27 cellular contexts compared by ENCODE assay signal in genomic region chr12:105804591-105805265, GRCh38.
"Had no signal": no experiment of that assay in that cellular context is flagged by ENCODE, and none has a peak within 500 bp of the region (broad histone marks: within the 10 kb centered on the region; RNA-seq: fewer than 3 reads in every experiment).

No MANE protein-coding gene starts in this region.

- H3K36me3 Mint-ChIP-seq: activated naive CD4-positive, alpha-beta T cell treated with anti-CD3 and anti-CD28 coated beads, Interleukin-2, amount 50 U/mL, for 24 hours; activated naive CD8-positive, alpha-beta T cell treated with anti-CD3 and anti-CD28 coated beads, Interleukin-2, amount 10 ng/mL, durations not matched to agents 7 days and 5 days had no signal

- H3K27ac Mint-ChIP-seq: activated CD4-positive, alpha-beta T cell treated with anti-CD3 and anti-CD28 coated beads, Interleukin-2, amount 10 ng/mL, durations not matched to agents 24 days and 14 days; activated CD8-positive, alpha-beta T cell treated with anti-CD3 and anti-CD28 coated beads for 36 hours; activated naive CD4-positive, alpha-beta T cell treated with anti-CD3 and anti-CD28 coated beads, Interleukin-2, amount 50 U/mL, for 24 hours; activated naive CD8-positive, alpha-beta T cell treated with anti-CD3 and anti-CD28 coated beads, Interleukin-2, amount 10 ng/mL, durations not matched to agents 7 days and 5 days; activated T-helper 2 cell treated with anti-CD3 and anti-CD28 coated beads, Interferon-gamma antibody, Interleukin-2, Interleukin-4, amounts not matched to agents 10 μg/mL and 5 μg/mL and 100 μg/mL, durations not matched to agents 14 hours and 24 hours and 36 hours; T-helper 2 cell treated with Interferon-gamma antibody and Interleukin-4, amounts not matched to agents 5 μg/mL and 100 μg/mL, for 36 hours had no signal

- H3K9me3 Mint-ChIP-seq: activated CD4-positive, alpha-beta T cell treated with anti-CD3 and anti-CD28 coated beads, Interleukin-2, amount 10 ng/mL, durations not matched to agents 24 days and 14 days; activated CD8-positive, alpha-beta T cell treated with anti-CD3 and anti-CD28 coated beads for 36 hours; activated naive CD4-positive, alpha-beta T cell treated with anti-CD3 and anti-CD28 coated beads, Interleukin-2, amount 50 U/mL, for 24 hours; activated naive CD8-positive, alpha-beta T cell treated with anti-CD3 and anti-CD28 coated beads, Interleukin-2, amount 10 ng/mL, durations not matched to agents 7 days and 5 days; activated T-helper 2 cell treated with anti-CD3 and anti-CD28 coated beads, Interferon-gamma antibody, Interleukin-2, Interleukin-4, amounts not matched to agents 10 μg/mL and 5 μg/mL and 100 μg/mL, durations not matched to agents 14 hours and 24 hours and 36 hours had no signal

- H3K4me1 Mint-ChIP-seq: activated CD4-positive, alpha-beta T cell treated with anti-CD3 and anti-CD28 coated beads, Interleukin-2, amount 10 ng/mL, durations not matched to agents 24 days and 14 days; activated naive CD4-positive, alpha-beta T cell treated with anti-CD3 and anti-CD28 coated beads, Interleukin-2, amount 50 U/mL, for 24 hours; activated naive CD8-positive, alpha-beta T cell treated with anti-CD3 and anti-CD28 coated beads, Interleukin-2, amount 10 ng/mL, durations not matched to agents 7 days and 5 days had no signal

- ATAC-seq: activated CD8-positive, alpha-beta T cell treated with anti-CD3 and anti-CD28 coated beads for 36 hours; Panc1 had no signal

- H3K27me3 Mint-ChIP-seq: activated CD4-positive, alpha-beta T cell treated with anti-CD3 and anti-CD28 coated beads, Interleukin-2, amount 10 ng/mL, durations not matched to agents 24 days and 14 days; activated CD8-positive, alpha-beta T cell treated with anti-CD3 and anti-CD28 coated beads for 36 hours; activated naive CD4-positive, alpha-beta T cell treated with anti-CD3 and anti-CD28 coated beads, Interleukin-2, amount 50 U/mL, for 24 hours; activated naive CD8-positive, alpha-beta T cell treated with anti-CD3 and anti-CD28 coated beads, Interleukin-2, amount 10 ng/mL, durations not matched to agents 7 days and 5 days had no signal

- DNase-seq: activated CD4-positive, alpha-beta T cell treated with anti-CD3 and anti-CD28 coated beads, Interleukin-2, amount 10 ng/mL, durations not matched to agents 24 days and 14 days; activated CD4-positive, alpha-beta T cell treated with anti-CD3 and anti-CD28 coated beads, Interleukin-2, amount 50 U/mL, for 4 hours; activated CD8-positive, alpha-beta T cell treated with anti-CD3 and anti-CD28 coated beads for 36 hours; activated gamma-delta T cell; activated naive CD4-positive, alpha-beta T cell treated with Interleukin-2 at 50 U/mL for 16 hours; activated naive CD8-positive, alpha-beta T cell treated with anti-CD3 and anti-CD28 coated beads, Interleukin-2, amount 10 ng/mL, durations not matched to agents 7 days and 5 days; activated T-cell treated with anti-CD3 and anti-CD28 coated beads, Interleukin-2, amount 50 U/mL, for 1 hour; amygdala; Kasumi-1; KG1; MG63; NCI-H1048; NCI-H1105 treated with DMSO at 0.1 percent for 48 hours; NCI-H1436; NCI-H187; NCI-H2029 treated with DMSO at 0.1 percent for 48 hours; NCI-H2107; NCI-H2171; NCI-H510A; NCI-H526; NCI-H774; SHP77; SJCRH30 had no signal

- H3K4me3 Mint-ChIP-seq: activated CD4-positive, alpha-beta T cell treated with anti-CD3 and anti-CD28 coated beads, Interleukin-2, amount 10 ng/mL, durations not matched to agents 24 days and 14 days; activated CD8-positive, alpha-beta T cell treated with anti-CD3 and anti-CD28 coated beads for 36 hours; activated naive CD4-positive, alpha-beta T cell treated with anti-CD3 and anti-CD28 coated beads, Interleukin-2, amount 50 U/mL, for 24 hours; activated naive CD8-positive, alpha-beta T cell treated with anti-CD3 and anti-CD28 coated beads, Interleukin-2, amount 10 ng/mL, durations not matched to agents 7 days and 5 days; T-helper 2 cell treated with Interferon-gamma antibody and Interleukin-4, amounts not matched to agents 5 μg/mL and 100 μg/mL, for 36 hours had no signal
